Comparison of ENCODE assay signal across 8 cellular contexts in the genomic region with DNA sequence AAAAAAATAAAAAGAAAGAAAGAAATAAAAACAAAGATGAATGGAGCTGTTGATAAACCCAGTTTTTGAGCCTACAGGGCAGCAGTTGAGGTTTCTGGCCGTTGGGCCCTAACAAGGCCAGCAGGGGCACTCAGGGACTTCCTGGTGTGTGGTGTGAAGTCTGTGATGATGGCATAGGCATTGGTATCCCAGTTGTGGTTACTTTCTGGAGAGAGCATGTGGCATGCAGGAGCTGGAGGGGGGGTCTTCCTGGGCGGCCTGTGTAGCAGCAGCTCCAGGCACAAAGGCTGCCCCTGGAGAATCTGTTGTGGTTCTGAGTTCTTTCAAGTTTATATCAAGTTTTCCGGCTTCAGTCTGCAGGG. TPM values are rescaled to one million over a fixed set of nuclear protein-coding genes. Genes with fewer than 3 reads are reported as not detected.
A peak's percentile ranks its signal among the peaks of the same experiment; 100 is the strongest.
DNase-seq lines count a peak whose midpoint lies in the region; ATAC-seq and TF ChIP-seq lines count a peak whose summit lies in the region.

No MANE protein-coding gene starts in this region.

- ATAC-seq in HG02759 (IDR thresholded peaks at IDR 0.05; ENCODE audit: unreplicated experiment) (no peak), HG03039 (IDR thresholded peaks at IDR 0.05; ENCODE audit: unreplicated experiment) (no peak)

- H3K4me1 ChIP-seq in BLaER1 (peaks cover 82% of the 10 kb centered on the region), adrenal gland (replicated peaks in 1 of 2) (peaks cover 45 to 64% of the 10 kb centered on the region in 2 donors), vagina (peaks cover 64% of the 10 kb centered on the region)

- H3K4me3 ChIP-seq in BLaER1 (peak overlapping the region; percentile 82), HL-60 (replicated peaks; ENCODE audit: insufficient read depth, low read length) (no peak overlapping the region), adrenal gland (no peak overlapping the region), vagina (no peak overlapping the region)

- intact Hi-C loops in adrenal gland (cut with DNase I) = no loop called here
- intact Hi-C loops in vagina (cut with DNase I) = no loop called here

- peak overlapping the region; percentile 99 for H3K27ac ChIP-seq in BLaER1
- peak overlapping the region; percentile 93 for H3K27ac ChIP-seq in HL-60 (replicated peaks)
- peak overlapping the region; percentile 45 to 97 (median 94) for H3K27ac ChIP-seq in adrenal gland
- peak overlapping the region; percentile 97 for H3K27ac ChIP-seq in vagina

- peak overlapping the region; percentile 98 for H3K4me2 ChIP-seq in BLaER1

- H3K9me3 ChIP-seq in BLaER1 = no peaks in the 10 kb centered on the region; the same call in 1 of the 2 replicates
- H3K9me3 ChIP-seq in adrenal gland (replicated peaks in 1 of 3) = no peaks in the 10 kb centered on the region
- H3K9me3 ChIP-seq in vagina = no peaks in the 10 kb centered on the region

- no peak for TF ChIP-seq POLR2A in adrenal gland (IDR thresholded peaks at IDR 0.05)
- no peak for TF ChIP-seq POLR2A in vagina (IDR thresholded peaks at IDR 0.05)

- WGBS in adrenal gland, 4 donors = 44 to 54% (median 51%) methylated on average over 3 of the region's 3 CpGs

- TF ChIP-seq CTCF in HL-60 (IDR thresholded peaks at IDR 0.05; ENCODE audit: insufficient read depth, low read length) (no peak), adrenal gland (IDR thresholded peaks at IDR 0.05) (no peak), vagina (IDR thresholded peaks at IDR 0.05) (no peak)

- peak; percentile 38 to 69 for DNase-seq in HL-60 (ENCODE audit: low read depth in 1 of 2, low spot score in 1 of 2)
- DNase-seq in adrenal gland = peak in 3 of 7 donors; percentile 27 to 41 (median 40)
- DNase-seq in left kidney (ENCODE audit: low read depth, low spot score) = peak; percentile 18
- no peak for DNase-seq in vagina (ENCODE audit: extremely low spot score in 2 of 2)
- DNase-seq in middle frontal gyrus (ENCODE audit: extremely low spot score, low spot score) = no peak

- H3K36me3 ChIP-seq in BLaER1 (peaks cover 13% of the 10 kb centered on the region; the same call in 1 of the 2 replicates), adrenal gland (replicated peaks in 1 of 2) (no peaks in the 10 kb centered on the region), vagina (no peaks in the 10 kb centered on the region)

- H3K9ac ChIP-seq in BLaER1 = peak overlapping the region; percentile 95

- H3K27me3 ChIP-seq in BLaER1 (no peaks in the 10 kb centered on the region), HL-60 (ENCODE audit: insufficient read depth, poor library complexity, severe bottlenecking) (no peaks in the 10 kb centered on the region), adrenal gland (no peaks in the 10 kb centered on the region), vagina (no peaks in the 10 kb centered on the region)

- no peaks in the 10 kb centered on the region; the same call in 1 of the 2 replicates for H4K20me1 ChIP-seq in BLaER1

RNA-seq across cellular contexts. Expression of gene TXNRD2, which starts 2.0 kb away (rescaled TPM):
- 10 to 100 TPM; 41.7 to 74.2 (median 56.5) TPM for total RNA-seq in adrenal gland
- polyA plus RNA-seq in adrenal gland = 100 to 1,000 TPM in 2 of 3 donors, 10 to 100 TPM in 1; 39.6 to 171 (median 148) TPM
- 13.5 TPM for total RNA-seq in vagina

RNA-seq across cellular contexts. Expression of gene COMT, which starts 2.1 kb away (rescaled TPM):
- 100 to 1,000 TPM; 268 to 743 (median 528) TPM for total RNA-seq in adrenal gland
- 100 to 1,000 TPM in 1 of 3 donors, 10 to 100 TPM in 2; 51.3 to 220 (median 65.5) TPM for polyA plus RNA-seq in adrenal gland
- 240 TPM for total RNA-seq in vagina

Comparison
In these comparisons a context has a peak if more than half of its experiments do, and no peak if none do; other contexts are left out.
1. DNase-seq: peak in HL-60 (2 of 2) and left kidney (single experiment); none in vagina (0 of 2) and middle frontal gyrus (single experiment).
2. Peak in every context shown above with its lines, with median percentiles within 50 percentile points of each other: H3K27ac ChIP-seq.